ENCODE assay signal across 22 cellular contexts in genomic region chr1:169563650-169564049, GRCh38. TPM values are rescaled to one million over a fixed set of nuclear protein-coding genes. Genes with fewer than 3 reads are reported as not detected.
"Had no signal": no experiment of that assay in that cellular context is flagged by ENCODE, and none has a peak within 500 bp of the region (broad histone marks: within the 10 kb centered on the region; RNA-seq: fewer than 3 reads in every experiment).

No MANE protein-coding gene starts in this region.

- H3K36me3 ChIP-seq: colonic mucosa, heart left ventricle, tibial nerve had no signal

- DNase-seq: colonic mucosa; effector CD4-positive, alpha-beta T cell; endodermal cell; heart left ventricle; hypothalamus; kidney glomerular epithelial cell; naive thymus-derived CD4-positive, alpha-beta T cell; nephron progenitor cell; psoas muscle; retina; right lobe of liver; stimulated activated CD4-positive, alpha-beta T cell treated with anti-CD3 and anti-CD28 coated beads, Interleukin-4, amount 100 ng/mL, for 1 hour; stimulated activated CD8-positive, alpha-beta memory T cell treated with anti-CD3 and anti-CD28 coated beads, Interleukin-4, amount 100 ng/mL, for 48 hours; stimulated activated naive CD8-positive, alpha-beta T cell treated with anti-CD3 and anti-CD28 coated beads, Interleukin-15, amount 100 ng/mL, for 72 hours; testis had no signal

- H3K27me3 ChIP-seq: colonic mucosa, heart left ventricle, right lobe of liver, testis, tibial nerve had no signal

- FAIRE-seq: frontal cortex, islet of Langerhans had no signal

- H3K4me1 ChIP-seq: colonic mucosa, psoas muscle, testis had no signal

- H3K27ac ChIP-seq: colonic mucosa, heart left ventricle, psoas muscle, right lobe of liver, testis, tibial nerve had no signal

- H3K4me3 ChIP-seq: colonic mucosa, heart left ventricle, psoas muscle, right lobe of liver, testis, tibial nerve had no signal

- ATAC-seq: heart left ventricle; naive thymus-derived CD4-positive, alpha-beta T cell; psoas muscle; right lobe of liver; stimulated activated effector memory CD8-positive, alpha-beta T cell treated with anti-CD3 and anti-CD28 coated beads, Interleukin-12 subunit alpha, Interleukin-12 subunit beta, amount 100 ng/mL, for 72 hours; stimulated activated naive CD8-positive, alpha-beta T cell treated with anti-CD3 and anti-CD28 coated beads, Interleukin-15, amount 100 ng/mL, for 72 hours had no signal

- H3K9me3 ChIP-seq: colonic mucosa, right lobe of liver, testis had no signal

RNA-seq across cellular contexts. Expression of gene F5, which starts 22.6 kb away (rescaled TPM):
- total RNA-seq: dermis microvascular lymphatic vessel endothelial cell, frontal cortex, glomerular endothelial cell, lung microvascular endothelial cell had no signal
